Comparison of ENCODE assay signal across 8 cellular contexts in genomic region chr19:34678421-34678820, GRCh38. TPM values are rescaled to one million over a fixed set of nuclear protein-coding genes. Genes with fewer than 3 reads are reported as not detected.
DNase-seq lines count a peak whose midpoint lies in the region; ATAC-seq, FAIRE-seq and TF ChIP-seq lines count a peak whose summit lies in the region.

No MANE protein-coding gene starts in this region.

- H3K9ac ChIP-seq in astrocyte (ENCODE audit: low read length) (peak overlapping the region; percentile 91), mesenchymal stem cell (ENCODE audit: low read length) (peak overlapping the region; percentile 98)

- DNase-seq in heart right ventricle (no peak), Right ventricle myocardium superior (no peak), astrocyte (ENCODE audit: low read depth) (no peak), mesenchymal stem cell (no peak), epidermal melanocyte (ENCODE audit: insufficient read length, low spot score) (no peak), SHP77 treated with DMSO at 0.1 percent for 48 hours (lab: John Stamatoyannopoulos, UW) (no peak), dermis blood vessel endothelial cell (no peak)

- H3K14ac ChIP-seq in mesenchymal stem cell (ENCODE audit: low read length in 2 of 2): no peak overlapping the region

- H3K4me1 Mint-ChIP-seq in astrocyte (ENCODE audit: low read depth, unreplicated experiment): peaks cover 7% of the 10 kb centered on the region

- H2AK5ac ChIP-seq in mesenchymal stem cell (ENCODE audit: low read length, severe bottlenecking): no peak overlapping the region

- H3K9me3 ChIP-seq in heart right ventricle (peaks cover 0 to 55% (median 0%) of the 10 kb centered on the region in 11 donors), astrocyte (ENCODE audit: insufficient read depth, low read depth, low read length) (peaks cover 18% of the 10 kb centered on the region), mesenchymal stem cell (ENCODE audit: control insufficient read depth, low read length) (peaks cover 51% of the 10 kb centered on the region)

- H3K23ac ChIP-seq in mesenchymal stem cell (ENCODE audit: low read length in 2 of 2): no peak overlapping the region

- peak overlapping the region; percentile 65 to 90 (median 83) for H3K4me3 ChIP-seq in heart right ventricle
- H3K4me3 ChIP-seq in astrocyte (ENCODE audit: insufficient read depth, low read depth, low read length): peak overlapping the region; percentile 74
- H3K4me3 ChIP-seq in mesenchymal stem cell (ENCODE audit: insufficient read depth in 1 of 2, low read depth in 1 of 2, low read length in 2 of 2): peak overlapping the region in 1 of 2 experiments; percentile 87
- peak overlapping the region; percentile 71 for H3K4me3 ChIP-seq in urinary bladder (ENCODE audit: low read depth, low read length)

- no peak for FAIRE-seq in astrocyte (lab: Jason Lieb, UNC)

- H3K27me3 Mint-ChIP-seq in astrocyte (ENCODE audit: low read depth, unreplicated experiment): no peaks in the 10 kb centered on the region

- peaks cover 11% of the 10 kb centered on the region for H3K79me2 ChIP-seq in astrocyte (ENCODE audit: insufficient read depth, low read length)

- no peak overlapping the region for H2BK15ac ChIP-seq in mesenchymal stem cell (ENCODE audit: low read depth, poor library complexity, severe bottlenecking)

- H3K4me3 Mint-ChIP-seq in astrocyte (ENCODE audit: unreplicated experiment): peak overlapping the region; percentile 94

- no peak overlapping the region for H2BK120ac ChIP-seq in mesenchymal stem cell (ENCODE audit: low read depth, low read length)

- H4K20me1 ChIP-seq in astrocyte (ENCODE audit: insufficient read depth, low read length): no peaks in the 10 kb centered on the region

- H2AFZ ChIP-seq in astrocyte (ENCODE audit: low read depth, low read length) (no peak overlapping the region), mesenchymal stem cell (ENCODE audit: low read depth, low read length) (no peak overlapping the region)

- no peak overlapping the region for H4K91ac ChIP-seq in mesenchymal stem cell (ENCODE audit: low read length)

- peak overlapping the region in 7 of 10 donors; percentile 95 to 99 (median 98) for H3K27ac ChIP-seq in heart right ventricle
- H3K27ac ChIP-seq in astrocyte (ENCODE audit: low read depth, low read length): no peak overlapping the region
- no peak overlapping the region for H3K27ac ChIP-seq in mesenchymal stem cell (ENCODE audit: low read length, poor library complexity, severe bottlenecking)
- H3K27ac ChIP-seq in urinary bladder (ENCODE audit: low read depth): no peak overlapping the region

- intact Hi-C loops in heart right ventricle (cut with DNase I): loop anchor here in 4 of 10 donors (5.0 kb wide), 2 partner anchors 54 to 94 kb away; partner anchors contain the start of genes ZNF181 (in 4 of the 4) and ZNF599 (in 1 of the 4)
- intact Hi-C loops in Right ventricle myocardium superior (cut with DNase I): no loop called here

- H2BK5ac ChIP-seq in mesenchymal stem cell (ENCODE audit: low read depth, low read length, poor library complexity, severe bottlenecking): no peak overlapping the region

- H3K18ac ChIP-seq in mesenchymal stem cell (ENCODE audit: low read depth in 1 of 2, low read length in 2 of 2): no peak overlapping the region

- ATAC-seq in heart right ventricle: no peak
- ATAC-seq in Right ventricle myocardium superior (ENCODE audit: poor library complexity): no peak

- peaks cover 35% of the 10 kb centered on the region for H3K36me3 Mint-ChIP-seq in astrocyte (ENCODE audit: low read depth, unreplicated experiment)

- peak overlapping the region; percentile 88 for H3K4me2 ChIP-seq in astrocyte (ENCODE audit: low read length)
- peak overlapping the region; percentile 14 for H3K4me2 ChIP-seq in mesenchymal stem cell (ENCODE audit: low read length, poor library complexity, severe bottlenecking)

- TF ChIP-seq CTCF in heart right ventricle (IDR thresholded peaks at IDR 0.05): no peak
- TF ChIP-seq CTCF in astrocyte (IDR thresholded peaks at IDR 0.05; ENCODE audit: insufficient read depth, low read depth, low read length): no peak

- peaks cover 32% of the 10 kb centered on the region for H3K9me3 Mint-ChIP-seq in astrocyte (ENCODE audit: unreplicated experiment)

- no peak overlapping the region for H2BK12ac ChIP-seq in mesenchymal stem cell (ENCODE audit: low read length in 2 of 2)

- peaks cover 18% of the 10 kb centered on the region for H3K79me1 ChIP-seq in mesenchymal stem cell (replicated peaks; ENCODE audit: low read length, poor library complexity, severe bottlenecking)

- H4K8ac ChIP-seq in mesenchymal stem cell (ENCODE audit: low read length): no peak overlapping the region

- no peak overlapping the region for H3K4ac ChIP-seq in mesenchymal stem cell (ENCODE audit: low read depth in 1 of 2, low read length in 2 of 2)

- H3K36me3 ChIP-seq in heart right ventricle (peaks cover 0 to 48% (median 44%) of the 10 kb centered on the region in 9 donors), astrocyte (ENCODE audit: insufficient read depth, low read length) (peaks cover 29% of the 10 kb centered on the region), mesenchymal stem cell (ENCODE audit: control insufficient read depth in 1 of 2, insufficient read depth in 2 of 2, low read depth in 1 of 2, low read length in 2 of 2) (peaks cover 20 to 51% of the 10 kb centered on the region in 2 experiments), urinary bladder (ENCODE audit: insufficient read depth) (peaks cover 8% of the 10 kb centered on the region)

- H3K4me1 ChIP-seq in heart right ventricle (peaks cover 5 to 39% (median 20%) of the 10 kb centered on the region in 9 donors), astrocyte (ENCODE audit: insufficient read depth, low read length) (peaks cover 4% of the 10 kb centered on the region), mesenchymal stem cell (ENCODE audit: control insufficient read depth, insufficient read depth, low read depth, low read length) (peaks cover 5% of the 10 kb centered on the region), urinary bladder (ENCODE audit: insufficient read depth) (no peaks in the 10 kb centered on the region)

- peak overlapping the region; percentile 98 for H3K27ac Mint-ChIP-seq in astrocyte (ENCODE audit: unreplicated experiment)

- H3K27me3 ChIP-seq in heart right ventricle (no peaks in the 10 kb centered on the region), astrocyte (ENCODE audit: insufficient read depth, low read length) (no peaks in the 10 kb centered on the region), mesenchymal stem cell (ENCODE audit: control insufficient read depth in 1 of 2, insufficient read depth in 1 of 2, low read length in 2 of 2) (no peaks in the 10 kb centered on the region)

- 43 to 51% methylated on average over 10 of the region's 10 CpGs for WGBS in heart right ventricle, 2 donors
- WGBS in mesenchymal stem cell: 90% methylated on average over 10 of the region's 10 CpGs
- 46% methylated on average over 10 of the region's 10 CpGs for WGBS in urinary bladder

RNA-seq across cellular contexts. Expression of gene ZNF302, which starts 0.9 kb away (rescaled TPM):
- 10 to 100 TPM; 29.1 to 42.5 (median 32.6) TPM for total RNA-seq in heart right ventricle
- polyA plus RNA-seq in heart right ventricle: 10 to 100 TPM; 20.4 to 41.1 TPM
- 39.8 TPM for total RNA-seq in Right ventricle myocardium superior
- total RNA-seq in astrocyte: 14.8 and 16.5 TPM in 2 replicates
- polyA plus RNA-seq in mesenchymal stem cell (2013, experiment 1 of 2): 10.4 TPM
- polyA plus RNA-seq in mesenchymal stem cell (2013, experiment 2 of 2): 10.0 TPM
- total RNA-seq in urinary bladder: 77.5 TPM
- polyA plus RNA-seq in urinary bladder: 24.4 TPM
- total RNA-seq in dermis blood vessel endothelial cell: 15.8 and 19.4 TPM in 2 replicates

RNA-seq across cellular contexts. Expression of gene SCGB2B2, which starts 1.5 kb away (rescaled TPM):
- total RNA-seq in heart right ventricle (under 1 TPM; 0.12 to 0.94 (median 0.71) TPM), Right ventricle myocardium superior (0.13 TPM), astrocyte (0.14 and 0.31 TPM in 2 replicates), urinary bladder (0.32 TPM), dermis blood vessel endothelial cell (not detected in 2 replicates)
- polyA plus RNA-seq in heart right ventricle (under 1 TPM; 0.06 to 0.66 TPM), urinary bladder (0.20 TPM)
- 0.04 TPM for polyA plus RNA-seq in mesenchymal stem cell (2013, experiment 1 of 2)
- polyA plus RNA-seq in mesenchymal stem cell (2013, experiment 2 of 2): 0.16 TPM

RNA-seq across cellular contexts. Expression of gene ZNF181, which starts 55.6 kb away (rescaled TPM):
- 10 to 100 TPM; 16.4 to 27.6 (median 19.2) TPM for total RNA-seq in heart right ventricle
- 1 to 10 TPM; 6.2 to 8.5 TPM for polyA plus RNA-seq in heart right ventricle
- total RNA-seq in Right ventricle myocardium superior: 22.0 TPM
- 4.8 and 5.2 TPM in 2 replicates for total RNA-seq in astrocyte
- 3.8 TPM for polyA plus RNA-seq in mesenchymal stem cell (2013, experiment 1 of 2)
- 3.7 TPM for polyA plus RNA-seq in mesenchymal stem cell (2013, experiment 2 of 2)
- 37.0 TPM for total RNA-seq in urinary bladder
- 17.0 TPM for polyA plus RNA-seq in urinary bladder
- total RNA-seq in dermis blood vessel endothelial cell: 16.7 and 17.2 TPM in 2 replicates

Comparison
In these comparisons a context has a peak if more than half of its experiments do, and no peak if none do; other contexts are left out.
1. H3K27ac ChIP-seq: peak in heart right ventricle (7 of 10); none in astrocyte (single experiment), mesenchymal stem cell (single experiment) and urinary bladder (single experiment).